ENCODE assay signal across 22 cellular contexts in genomic region chr20:2708073-2708415, GRCh38. TPM values are rescaled to one million over a fixed set of nuclear protein-coding genes. Genes with fewer than 3 reads are reported as not detected.
DNase-seq lines count a peak whose midpoint lies in the region; ATAC-seq and TF ChIP-seq lines count a peak whose summit lies in the region.
"Had no signal": no experiment of that assay in that cellular context is flagged by ENCODE, and none has a peak within 500 bp of the region (broad histone marks: within the 10 kb centered on the region; RNA-seq: fewer than 3 reads in every experiment).

No MANE protein-coding gene starts in this region.

- no peaks in the 10 kb centered on the region for H3K79me2 ChIP-seq in GM23338 (replicated peaks; ENCODE audit: insufficient read depth)

- H3K9me3 Mint-ChIP-seq in GM23338 = no peaks in the 10 kb centered on the region
- H3K9me3 Mint-ChIP-seq: CD8-positive, alpha-beta T cell; effector memory CD8-positive, alpha-beta T cell had no signal

- TF ChIP-seq CTCF in GM23338 (conservative IDR thresholded peaks at IDR 0.05; ENCODE audit: low read depth in 2 of 2) = no peak

- peak; percentile 26 for ATAC-seq in GM23338
- no peak for ATAC-seq in GM19351 (IDR thresholded peaks at IDR 0.05; ENCODE audit: unreplicated experiment)
- ATAC-seq in SK-N-SH treated with all-trans-retinoic acid at 6 μM for 48 hours = no peak
- ATAC-seq: CD8-positive, alpha-beta T cell; effector memory CD8-positive, alpha-beta T cell; gastroesophageal sphincter had no signal

- 0 out of 2 replicates have a peak overlapping the region, but pooled peaks have one; percentile 14 for H3K4me2 ChIP-seq in GM23338

- peaks cover 24% of the 10 kb centered on the region for H3K27me3 Mint-ChIP-seq in GM23338 (ENCODE audit: insufficient read depth, low read depth, poor library complexity)

- H3K4me1 Mint-ChIP-seq in GM23338 = peaks cover 31% of the 10 kb centered on the region

- H2AFZ ChIP-seq in GM23338 = no peak overlapping the region

- peaks cover 34% of the 10 kb centered on the region for H3K4me1 ChIP-seq in GM23338 (ENCODE audit: insufficient read depth)
- H3K4me1 ChIP-seq: gastroesophageal sphincter, SJCRH30, spleen, tibial artery had no signal

- H3K27ac Mint-ChIP-seq in GM23338 = no peak overlapping the region
- H3K27ac Mint-ChIP-seq: CD8-positive, alpha-beta T cell; effector memory CD8-positive, alpha-beta T cell had no signal

- no peaks in the 10 kb centered on the region for H3K36me3 ChIP-seq in GM23338 (ENCODE audit: insufficient read depth)
- H3K36me3 ChIP-seq: SJCRH30, spleen had no signal

- H3F3A ChIP-seq in GM23338 (replicated peaks; ENCODE audit: low read depth) = no peaks in the 10 kb centered on the region

- H3K27ac ChIP-seq in GM23338 (ENCODE audit: low read depth) = no peak overlapping the region
- H3K27ac ChIP-seq: gastroesophageal sphincter, HL-60, SJCRH30, spleen, tibial artery had no signal

- H3K9me2 ChIP-seq in GM23338 (ENCODE audit: insufficient read depth) = no peaks in the 10 kb centered on the region

- no peaks in the 10 kb centered on the region for H3K36me3 Mint-ChIP-seq in GM23338 (ENCODE audit: low read depth)
- H3K36me3 Mint-ChIP-seq: CD8-positive, alpha-beta T cell had no signal

- no peak overlapping the region for H3K4me3 Mint-ChIP-seq in GM23338
- H3K4me3 Mint-ChIP-seq: CD8-positive, alpha-beta T cell; effector memory CD8-positive, alpha-beta T cell had no signal

- H4K20me1 ChIP-seq in GM23338 (replicated peaks; ENCODE audit: insufficient read depth) = no peaks in the 10 kb centered on the region

- H3K4me3 ChIP-seq in GM23338 = no peak overlapping the region
- H3K4me3 ChIP-seq: gastroesophageal sphincter, SJCRH30, spleen, tibial artery had no signal

- H3K27me3 ChIP-seq in GM23338 (ENCODE audit: insufficient read depth) = peaks cover 45% of the 10 kb centered on the region
- H3K27me3 ChIP-seq: gastroesophageal sphincter, SJCRH30, tibial artery had no signal

- DNase-seq in GM23338 (ENCODE audit: low spot score) (no peak), NCI-H1417 treated with DMSO at 0.1 percent for 48 hours (lab: John Stamatoyannopoulos, UW) (peak; percentile 38), NCI-H510A (lab: John Stamatoyannopoulos, UW) (peak; percentile 90), mucosa of gallbladder (ENCODE audit: low spot score) (peak; percentile 4)
- no peak for DNase-seq in activated CD8-positive, alpha-beta memory T cell treated with anti-CD3 and anti-CD28 coated beads for 24 hours
- DNase-seq: activated CD4-positive, alpha-beta T cell treated with anti-CD3 and anti-CD28 coated beads, Interleukin-2, amount 50 U/mL, for 1 hour; activated CD8-positive, alpha-beta memory T cell treated with anti-CD3 and anti-CD28 coated beads, Interleukin-2, amount 50 U/mL, for 4 hours; DMS53; effector memory CD8-positive, alpha-beta T cell; mammary epithelial cell; NCI-H1105 treated with DMSO at 0.1 percent for 48 hours; NCI-H446; spleen; stimulated activated CD4-positive, alpha-beta T cell treated with anti-CD3 and anti-CD28 coated beads, Interleukin-4, amount 100 ng/mL, for 1 hour; stimulated activated naive CD4-positive, alpha-beta T cell treated with Interleukin-2 at 50 U/mL for 16 hours; tibial artery had no signal

TF ChIP-seq in GM23338, 12 proteins besides CTCF, POLR2A, EP300 and RAD21 (continues in another document):
- TF ChIP-seq POLR2AphosphoS5 (IDR thresholded peaks at IDR 0.05; ENCODE audit: low read depth) (no peak), NANOG (IDR thresholded peaks at IDR 0.05; ENCODE audit: borderline replicate concordance) (no peak), REST (IDR thresholded peaks at IDR 0.05; ENCODE audit: unreplicated experiment) (no peak), EZH2phosphoT487 (IDR thresholded peaks at IDR 0.05; ENCODE audit: unreplicated experiment) (no peak), CREB1 (CRISPR knock-in tag; IDR thresholded peaks at IDR 0.05; ENCODE audit: low read depth) (no peak), ZNF114 (CRISPR knock-in tag; IDR thresholded peaks at IDR 0.05) (no peak), STAT1 (IDR thresholded peaks at IDR 0.05; ENCODE audit: unreplicated experiment) (no peak), JUNB (IDR thresholded peaks at IDR 0.05; ENCODE audit: unreplicated experiment) (no peak)

TF ChIP-seq in SK-N-SH treated with all-trans-retinoic acid at 6 μM for 48 hours, 23 proteins besides CTCF, POLR2A, EP300 and RAD21:
- TF ChIP-seq CREB5 (CRISPR knock-in tag; IDR thresholded peaks at IDR 0.05; ENCODE audit: low read depth) (no peak), GLIS3 (CRISPR knock-in tag; IDR thresholded peaks at IDR 0.05) (no peak), ESRRG (CRISPR knock-in tag; IDR thresholded peaks at IDR 0.05) (no peak), BACH2 (CRISPR knock-in tag; IDR thresholded peaks at IDR 0.05; ENCODE audit: borderline replicate concordance) (no peak), ZNF565 (CRISPR knock-in tag; conservative IDR thresholded peaks at IDR 0.05; ENCODE audit: low read depth) (no peak), OSR1 (CRISPR knock-in tag; IDR thresholded peaks at IDR 0.05) (no peak), ISL1 (CRISPR knock-in tag; IDR thresholded peaks at IDR 0.05) (no peak), ARNTL (CRISPR knock-in tag; IDR thresholded peaks at IDR 0.05; ENCODE audit: borderline replicate concordance, low read depth) (no peak), CSDC2 (CRISPR knock-in tag; IDR thresholded peaks at IDR 0.05) (no peak), SNAI2 (CRISPR knock-in tag; IDR thresholded peaks at IDR 0.05) (no peak), POU6F1 (CRISPR knock-in tag; IDR thresholded peaks at IDR 0.05; ENCODE audit: borderline replicate concordance, low read depth) (no peak), ZNF8 (CRISPR knock-in tag; IDR thresholded peaks at IDR 0.05) (no peak), ZFP30 (CRISPR knock-in tag; IDR thresholded peaks at IDR 0.05) (no peak), ZC3H10 (CRISPR knock-in tag; IDR thresholded peaks at IDR 0.05) (no peak)
TF ChIP-seq in SK-N-SH treated with all-trans-retinoic acid at 6 μM for 48 hours: peak in this region for 0.

RNA-seq across cellular contexts. Expression of gene EBF4, which starts 15.5 kb away (rescaled TPM):
- total RNA-seq in GM23338 (2014; rRNA removed; shearing (Covaris generic)) = 0.50 and 0.66 TPM in 2 replicates
- polyA plus RNA-seq in GM23338 (2016; fragmentation: Nextera tagmentation; extraction: Ambion mirVana) = 1.4 and 1.6 TPM in 2 replicates
- total RNA-seq in mucosa of gallbladder = 12.7 TPM
- polyA plus RNA-seq: mammary epithelial cell had no signal

RNA-seq across cellular contexts. Expression of gene IDH3B, which starts 44.0 kb away (rescaled TPM):
- 126 and 141 TPM in 2 replicates for total RNA-seq in GM23338 (2014; rRNA removed; shearing (Covaris generic))
- 77.7 and 87.1 TPM in 2 replicates for polyA plus RNA-seq in GM23338 (2016; fragmentation: Nextera tagmentation; extraction: Ambion mirVana)
- 81.0 TPM for total RNA-seq in mucosa of gallbladder

RNA-seq across cellular contexts. Expression of gene NOP56, which starts 55.6 kb away (rescaled TPM):
- 429 and 447 TPM in 2 replicates for total RNA-seq in GM23338 (2014; rRNA removed; shearing (Covaris generic))
- 569 and 576 TPM in 2 replicates for polyA plus RNA-seq in GM23338 (2016; fragmentation: Nextera tagmentation; extraction: Ambion mirVana)
- 82.9 TPM for total RNA-seq in mucosa of gallbladder

Comparison
In these comparisons a context has a peak if more than half of its experiments do, and no peak if none do; other contexts are left out.
1. DNase-seq: peak in NCI-H1417 treated with DMSO at 0.1 percent for 48 hours (single experiment), NCI-H510A (single experiment) and mucosa of gallbladder (single experiment); none in GM23338 (single experiment) and activated CD8-positive, alpha-beta memory T cell treated with anti-CD3 and anti-CD28 coated beads for 24 hours (single experiment).